ENCODE assay signal across 23 cellular contexts in the genomic region with DNA sequence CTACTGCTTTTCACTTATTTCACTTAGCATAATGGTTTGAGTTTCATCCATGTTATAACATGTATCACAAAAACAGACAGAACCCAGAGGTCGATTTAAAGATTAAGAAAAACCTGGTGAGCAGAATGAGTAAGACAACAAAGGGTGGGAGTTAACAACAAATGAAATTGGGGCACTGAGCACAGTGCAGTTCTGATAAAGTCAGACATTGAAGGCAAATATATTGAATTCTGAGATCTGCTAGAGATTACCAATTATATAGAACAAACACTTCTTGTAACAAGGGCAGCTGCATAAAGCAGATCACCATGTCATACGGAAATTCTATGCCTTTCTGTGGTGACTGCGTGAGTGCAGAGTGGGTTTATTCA.
"Had no signal": no experiment of that assay in that cellular context is flagged by ENCODE, and none has a peak within 500 bp of the region (broad histone marks: within the 10 kb centered on the region; RNA-seq: fewer than 3 reads in every experiment).

No MANE protein-coding gene starts in this region.

- H3K4me1 Mint-ChIP-seq: activated B cell treated with CpG ODN at 0.5 μM for 24 hours; activated CD4-positive, alpha-beta memory T cell treated with anti-CD3 and anti-CD28 coated beads, Interleukin-2, amount 10 ng/mL, durations not matched to agents 7 days and 5 days; activated naive CD8-positive, alpha-beta T cell treated with anti-CD3 and anti-CD28 coated beads, Interleukin-2, amount 50 U/mL, for 24 hours; naive thymus-derived CD4-positive, alpha-beta T cell had no signal

- H3K27me3 ChIP-seq: breast epithelium, ovary, tibial nerve had no signal

- H3K4me3 ChIP-seq: breast epithelium, coronary artery, ovary, psoas muscle, tibial nerve had no signal

- ATAC-seq: activated naive CD8-positive, alpha-beta T cell treated with anti-CD3 and anti-CD28 coated beads, Interleukin-2, amount 50 U/mL, for 24 hours; left cardiac atrium; naive thymus-derived CD4-positive, alpha-beta T cell; psoas muscle; right cardiac atrium; stimulated activated naive CD8-positive, alpha-beta T cell treated with anti-CD3 and anti-CD28 coated beads, Interleukin-15, Interleukin-2, amounts not matched to agents 100 U/mL and 50 U/mL, for 24 hours had no signal

- DNase-seq: activated B cell treated with CpG ODN at 0.5 μM for 24 hours; activated CD4-positive, alpha-beta memory T cell treated with anti-CD3 and anti-CD28 coated beads, Interleukin-2, amount 10 ng/mL, durations not matched to agents 7 days and 5 days; activated CD4-positive, alpha-beta T cell treated with anti-CD3 and anti-CD28 coated beads for 4 hours; activated naive CD4-positive, alpha-beta T cell treated with anti-CD3 and anti-CD28 coated beads for 36 hours; activated naive CD8-positive, alpha-beta T cell treated with anti-CD3 and anti-CD28 coated beads, Interleukin-2, amount 50 U/mL, for 24 hours; activated T-cell treated with anti-CD3 and anti-CD28 coated beads, Interleukin-2, amount 50 U/mL, for 24 hours; erythroblast; foreskin melanocyte; glutamatergic neuron; hippocampal formation; left cardiac atrium; mesenchymal stem cell; naive thymus-derived CD4-positive, alpha-beta T cell; ovary; psoas muscle; right cardiac atrium; stimulated activated CD4-positive, alpha-beta T cell treated with anti-CD3 and anti-CD28 coated beads, Interleukin-2, amount 100 ng/mL, for 24 hours; stimulated activated naive CD8-positive, alpha-beta T cell treated with anti-CD3 and anti-CD28 coated beads, Interleukin-15, Interleukin-2, amounts not matched to agents 100 U/mL and 50 U/mL, for 24 hours; substantia nigra had no signal

- H3K27ac Mint-ChIP-seq: activated B cell treated with CpG ODN at 0.5 μM for 24 hours; activated CD4-positive, alpha-beta memory T cell treated with anti-CD3 and anti-CD28 coated beads, Interleukin-2, amount 10 ng/mL, durations not matched to agents 7 days and 5 days; activated naive CD4-positive, alpha-beta T cell treated with anti-CD3 and anti-CD28 coated beads for 36 hours; activated naive CD8-positive, alpha-beta T cell treated with anti-CD3 and anti-CD28 coated beads, Interleukin-2, amount 50 U/mL, for 24 hours; activated T-cell treated with anti-CD3 and anti-CD28 coated beads, Interleukin-2, amount 50 U/mL, for 24 hours; activated T-helper 2 cell treated with anti-CD3 and anti-CD28 coated beads, Interferon-gamma antibody, Interleukin-2, Interleukin-4, amounts not matched to agents 10 μg/mL and 5 μg/mL and 100 μg/mL, durations not matched to agents 14 hours and 24 hours and 36 hours; naive thymus-derived CD4-positive, alpha-beta T cell had no signal

- H3K9me3 ChIP-seq: breast epithelium, ovary, psoas muscle, tibial nerve had no signal

- H3K36me3 ChIP-seq: breast epithelium, ovary, tibial nerve had no signal

- H3K4me3 Mint-ChIP-seq: activated B cell treated with CpG ODN at 0.5 μM for 24 hours; activated CD4-positive, alpha-beta memory T cell treated with anti-CD3 and anti-CD28 coated beads, Interleukin-2, amount 10 ng/mL, durations not matched to agents 7 days and 5 days; activated naive CD4-positive, alpha-beta T cell treated with anti-CD3 and anti-CD28 coated beads for 36 hours; activated naive CD8-positive, alpha-beta T cell treated with anti-CD3 and anti-CD28 coated beads, Interleukin-2, amount 50 U/mL, for 24 hours; activated T-cell treated with anti-CD3 and anti-CD28 coated beads, Interleukin-2, amount 50 U/mL, for 24 hours; naive thymus-derived CD4-positive, alpha-beta T cell had no signal

- H3K4me1 ChIP-seq: breast epithelium, psoas muscle, tibial nerve had no signal

- H3K36me3 Mint-ChIP-seq: naive thymus-derived CD4-positive, alpha-beta T cell had no signal

- H3K27me3 Mint-ChIP-seq: activated B cell treated with CpG ODN at 0.5 μM for 24 hours; activated CD4-positive, alpha-beta memory T cell treated with anti-CD3 and anti-CD28 coated beads, Interleukin-2, amount 10 ng/mL, durations not matched to agents 7 days and 5 days; activated naive CD8-positive, alpha-beta T cell treated with anti-CD3 and anti-CD28 coated beads, Interleukin-2, amount 50 U/mL, for 24 hours; activated T-cell treated with anti-CD3 and anti-CD28 coated beads, Interleukin-2, amount 50 U/mL, for 24 hours; naive thymus-derived CD4-positive, alpha-beta T cell had no signal

- H3K9me3 Mint-ChIP-seq: activated B cell treated with CpG ODN at 0.5 μM for 24 hours; activated naive CD4-positive, alpha-beta T cell treated with anti-CD3 and anti-CD28 coated beads for 36 hours had no signal

- H3K27ac ChIP-seq: breast epithelium, coronary artery, ovary, psoas muscle, tibial nerve had no signal
